ENCODE assay signal across 19 cellular contexts in the genomic region with DNA sequence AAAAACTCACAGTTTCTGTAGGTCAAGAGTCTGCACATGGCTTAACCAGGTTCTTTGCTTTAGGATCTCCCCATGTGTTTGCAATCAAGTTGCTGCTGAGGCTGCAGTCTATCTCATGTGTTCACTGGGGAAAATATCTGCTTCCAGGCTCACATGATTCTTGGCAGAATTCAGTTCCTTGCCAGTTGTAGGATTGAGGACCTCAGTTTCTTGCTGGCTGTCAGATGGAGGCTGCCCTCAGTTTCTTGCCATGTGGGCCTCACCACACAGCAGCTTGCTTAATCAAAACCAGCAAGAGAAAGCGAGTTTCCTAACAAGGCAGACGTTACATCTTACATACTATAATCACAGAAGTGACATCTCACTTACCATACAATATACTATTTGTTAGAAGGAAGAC. TPM values are rescaled to one million over a fixed set of nuclear protein-coding genes. Genes with fewer than 3 reads are reported as not detected.
DNase-seq lines count a peak whose midpoint lies in the region; ATAC-seq, FAIRE-seq and TF ChIP-seq lines count a peak whose summit lies in the region.
"Had no signal": no experiment of that assay in that cellular context is flagged by ENCODE, and none has a peak within 500 bp of the region (broad histone marks: within the 10 kb centered on the region; RNA-seq: fewer than 3 reads in every experiment).

No MANE protein-coding gene starts in this region.

- intact Hi-C loops in K562 (cut with micrococcal nuclease) = no loop called here
- intact Hi-C loops in CD4-positive, alpha-beta memory T cell (cut with micrococcal nuclease) = no loop called here

- no peak overlapping the region for H3K4me2 ChIP-seq in K562 (ENCODE audit: insufficient read depth, low read length)

- in situ Hi-C loops in K562 (cut with MboI) = no loop called here

- H3K9me3 ChIP-seq in K562 (replicated peaks; ENCODE audit: control insufficient read depth, insufficient read depth, low read depth, low read length) = no peaks in the 10 kb centered on the region
- no peaks in the 10 kb centered on the region for H3K9me3 ChIP-seq in CD4-positive, alpha-beta memory T cell (ENCODE audit: control insufficient read depth in 1 of 2, low read length in 2 of 2)
- H3K9me3 ChIP-seq: BE2C had no signal

- H3K27me3 Mint-ChIP-seq in CD4-positive, alpha-beta memory T cell = no peaks in the 10 kb centered on the region

- no TSS peak for BruUV-seq in K562 (replicated peaks; lab: Mats Ljungman, UMichigan)

- no peak for ATAC-seq in K562
- no peak for ATAC-seq in HG03196 (IDR thresholded peaks at IDR 0.05; ENCODE audit: unreplicated experiment)

- TF ChIP-seq POLR2A in K562 (conservative IDR thresholded peaks at IDR 0.05) = no peak

- H3K27ac ChIP-seq in HL-60 (replicated peaks) = peak overlapping the region; percentile 65
- H3K27ac ChIP-seq in K562 (ENCODE audit: extremely low read depth, low read depth, low read length) = no peak overlapping the region
- no peak overlapping the region for H3K27ac ChIP-seq in CD4-positive, alpha-beta memory T cell (ENCODE audit: low read depth, low read length)

- H4K20me1 ChIP-seq in K562 (replicated peaks; ENCODE audit: control insufficient read depth, insufficient read depth, low read length) = no peaks in the 10 kb centered on the region

- H3K4me1 Mint-ChIP-seq in CD4-positive, alpha-beta memory T cell = peaks cover 21 to 28% (median 24%) of the 10 kb centered on the region in 4 donors

- H3K27me3 ChIP-seq in HL-60 (ENCODE audit: insufficient read depth, poor library complexity, severe bottlenecking) = no peaks in the 10 kb centered on the region
- H3K27me3 ChIP-seq in K562 (ENCODE audit: control insufficient read depth in 2 of 2, insufficient read depth in 2 of 2, low read length in 2 of 2) = no peaks in the 10 kb centered on the region
- no peaks in the 10 kb centered on the region for H3K27me3 ChIP-seq in CD4-positive, alpha-beta memory T cell (ENCODE audit: insufficient read depth, low read length)
- H3K27me3 ChIP-seq: BE2C had no signal

- no peak for FAIRE-seq in K562 (lab: Jason Lieb, UNC)
- FAIRE-seq: H54 had no signal

- WGBS in K562 (ENCODE audit: insufficient coverage, low coverage, missing lambda C conversion rate) = 49% methylated on average over 2 of the region's 2 CpGs

- DNase-seq in AG09319 (ENCODE audit: extremely low read depth, low read depth) (peak; percentile 11), HL-60 (ENCODE audit: low read depth in 1 of 2, low spot score in 1 of 2) (peak; percentile 73 to 83), K562 (ENCODE audit: extremely low read depth in 1 of 4, low spot score in 3 of 4) (no peak), fibroblast of the conjunctiva (ENCODE audit: low read depth) (peak; percentile 73), C1 segment of cervical spinal cord (lab: John Stamatoyannopoulos, UW) (no peak)
- DNase-seq in CD4-positive, alpha-beta memory T cell = no peak
- DNase-seq: BE2C; CD8-positive, alpha-beta memory T cell; DND-41; GDM1; Karpas-422; MM.1S; NCI-H1417 treated with DMSO at 0.1 percent for 48 hours; NCI-H2029 treated with DMSO at 0.1 percent for 48 hours; NCI-H510A; NCI-H82; RPMI8226 had no signal

- no peaks in the 10 kb centered on the region for H3K36me3 ChIP-seq in K562 (ENCODE audit: control insufficient read depth, insufficient read depth, low read length)
- H3K36me3 ChIP-seq in CD4-positive, alpha-beta memory T cell (ENCODE audit: insufficient read depth, low read length) = no peaks in the 10 kb centered on the region
- H3K36me3 ChIP-seq: BE2C had no signal

- POLR2A ChIA-PET in K562 (lab: Yijun Ruan, JAX) = interaction anchor here (0.6 to 2.6 kb wide), 3 partner anchors 9 to 647 kb away, joined by 4 to 17 read pairs (median 7); partner anchors contain the start of gene TBC1D5
- POLR2A ChIA-PET in CD4-positive, alpha-beta memory T cell (lab: Charles Lee; ENCODE audit: partially characterized antibody) = no interaction called here

- no peaks in the 10 kb centered on the region for H3K79me2 ChIP-seq in K562 (ENCODE audit: control insufficient read depth, insufficient read depth, low read length)

- H3K4me3 ChIP-seq in HL-60 (replicated peaks; ENCODE audit: insufficient read depth, low read length) = no peak overlapping the region
- no peak overlapping the region for H3K4me3 ChIP-seq in K562
- H3K4me3 ChIP-seq in CD4-positive, alpha-beta memory T cell (ENCODE audit: low read length in 2 of 2) = no peak overlapping the region

- H3K36me3 Mint-ChIP-seq in CD4-positive, alpha-beta memory T cell = no peaks in the 10 kb centered on the region
- H3K36me3 Mint-ChIP-seq: CD8-positive, alpha-beta memory T cell had no signal

- H3K4me3 Mint-ChIP-seq in CD4-positive, alpha-beta memory T cell = peak overlapping the region in 1 of 8 donors; percentile 42
- H3K4me3 Mint-ChIP-seq: CD8-positive, alpha-beta memory T cell had no signal

- CTCF ChIA-PET in K562 (lab: Yijun Ruan, JAX; ENCODE audit: low intra/inter-chr PET ratio) = no interaction called here
- CTCF ChIA-PET in CD4-positive, alpha-beta memory T cell (lab: Charles Lee; ENCODE audit: partially characterized antibody) = no interaction called here

- H3K9ac ChIP-seq in K562 (ENCODE audit: insufficient read depth in 1 of 2, low read depth in 2 of 2, low read length in 2 of 2) = no peak overlapping the region

- H2AFZ ChIP-seq in K562 (ENCODE audit: low read depth, low read length) = peak overlapping the region; percentile 78

- H3K9me1 ChIP-seq in K562 (ENCODE audit: control insufficient read depth, insufficient read depth, low read length) = no peaks in the 10 kb centered on the region

- no peak for TF ChIP-seq CTCF in AG09319 (IDR thresholded peaks at IDR 0.05; ENCODE audit: low read depth, low read length)
- no peak for TF ChIP-seq CTCF in HL-60 (IDR thresholded peaks at IDR 0.05; ENCODE audit: insufficient read depth, low read length)
- no peak for TF ChIP-seq CTCF in K562 (IDR thresholded peaks at IDR 0.05 in 2 of 3, conservative IDR thresholded peaks at IDR 0.05 in 1 of 3; ENCODE audit: insufficient read depth in 2 of 3, low read depth in 1 of 3, low read length in 3 of 3)

- no peak for TF ChIP-seq RAD21 in K562 (CRISPR knock-in tag; conservative IDR thresholded peaks at IDR 0.05 in 1 of 2, IDR thresholded peaks at IDR 0.05 in 1 of 2)

- TF ChIP-seq EP300 in K562 (IDR thresholded peaks at IDR 0.05; ENCODE audit: low read length) = no peak

- peaks cover 3 to 20% of the 10 kb centered on the region in 2 experiments; a peak in 4 of 5 replicates for H3K4me1 ChIP-seq in K562 (replicated peaks in 1 of 2; ENCODE audit: control insufficient read depth in 2 of 2, insufficient read depth in 2 of 2, low read length in 2 of 2)
- peaks cover 17% of the 10 kb centered on the region for H3K4me1 ChIP-seq in CD4-positive, alpha-beta memory T cell (ENCODE audit: insufficient read depth, low read length)
- H3K4me1 ChIP-seq: BE2C had no signal

- H3K9me3 Mint-ChIP-seq in CD4-positive, alpha-beta memory T cell = no peaks in the 10 kb centered on the region
- H3K9me3 Mint-ChIP-seq: CD8-positive, alpha-beta memory T cell had no signal

- H3K27ac Mint-ChIP-seq in CD4-positive, alpha-beta memory T cell = no peak overlapping the region
- H3K27ac Mint-ChIP-seq: CD8-positive, alpha-beta memory T cell had no signal

TF ChIP-seq in K562, 482 proteins besides CTCF, POLR2A, EP300 and RAD21 (continues in another document):
- no peak for TF ChIP-seq RCOR1 (IDR thresholded peaks at IDR 0.05; ENCODE audit: borderline replicate concordance in 1 of 2, low read depth in 2 of 2, low read length in 2 of 2)
- TF ChIP-seq, protein P1, sequence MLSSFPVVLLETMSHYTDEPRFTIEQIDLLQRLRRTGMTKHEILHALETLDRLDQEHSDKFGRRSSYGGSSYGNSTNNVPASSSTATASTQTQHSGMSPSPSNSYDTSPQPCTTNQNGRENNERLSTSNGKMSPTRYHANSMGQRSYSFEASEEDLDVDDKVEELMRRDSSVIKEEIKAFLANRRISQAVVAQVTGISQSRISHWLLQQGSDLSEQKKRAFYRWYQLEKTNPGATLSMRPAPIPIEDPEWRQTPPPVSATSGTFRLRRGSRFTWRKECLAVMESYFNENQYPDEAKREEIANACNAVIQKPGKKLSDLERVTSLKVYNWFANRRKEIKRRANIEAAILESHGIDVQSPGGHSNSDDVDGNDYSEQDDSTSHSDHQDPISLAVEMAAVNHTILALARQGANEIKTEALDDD (IDR thresholded peaks at IDR 0.05) = no peak
- no peak for TF ChIP-seq MTA3 (IDR thresholded peaks at IDR 0.05; ENCODE audit: borderline replicate concordance)
- no peak for TF ChIP-seq ELK1 (CRISPR knock-in tag; IDR thresholded peaks at IDR 0.05)
- TF ChIP-seq FOXJ2 (tag; IDR thresholded peaks at IDR 0.05) = no peak
- TF ChIP-seq ZNF586 (CRISPR knock-in tag; conservative IDR thresholded peaks at IDR 0.05) = no peak

RNA-seq across cellular contexts. Expression of gene TBC1D5, which starts 10.0 kb away (rescaled TPM):
- 37.2 and 85.0 TPM in 2 replicates for total RNA-seq in K562 (2011; cell fraction: chromatin; rRNA removed; ENCODE audit: low replicate concordance)
- total RNA-seq in K562 (2011; cell fraction: nucleolus; rRNA removed) = 19.2 and 21.7 TPM in 2 replicates
- total RNA-seq in K562 (2011; cell fraction: nucleoplasm; rRNA removed) = 36.4 and 46.8 TPM in 2 replicates
- total RNA-seq in K562 (2014; rRNA removed) (26.5 and 27.0 TPM in 2 replicates), K562 (2014; rRNA removed; fragmentation: Illumina TruSeq; extraction: Trizol) (36.0 and 36.4 TPM in 2 replicates), K562 (2015; rRNA removed; fragmentation: Illumina TruSeq; extraction: Trizol) (36.6 and 38.1 TPM in 2 replicates), K562 (2021) (25.6 and 28.9 TPM in 2 replicates)
- polyA plus RNA-seq in K562 (2011; rRNA removed) (28.0 and 31.8 TPM in 2 replicates), K562 (2014; fragmentation: Illumina TruSeq; extraction: Trizol) (21.8 and 24.2 TPM in 2 replicates), K562 (2014; fragmentation: Nextera tagmentation; extraction: Ambion mirVana) (1 to 10 TPM; 2.9 to 5.1 TPM), K562 (2014; rRNA removed) (13.5 and 19.8 TPM in 2 replicates)
- polyA plus RNA-seq in K562 (2011; cell fraction: cytosol; rRNA removed) = 16.9 and 21.2 TPM in 2 replicates
- 15.1 and 18.6 TPM in 2 replicates for polyA plus RNA-seq in K562 (2011; cell fraction: nucleus; rRNA removed)
- 15.9 and 23.7 TPM in 2 replicates for polyA plus RNA-seq in K562 (2012)
- polyA minus RNA-seq in K562 (2011; rRNA and poly(A)+ RNA removed) = 68.1 and 87.9 TPM in 2 replicates
- 33.6 and 38.9 TPM in 2 replicates for polyA minus RNA-seq in K562 (2011; cell fraction: cytosol; rRNA and poly(A)+ RNA removed)
- 35.9 and 61.5 TPM in 2 replicates for polyA minus RNA-seq in K562 (2011; cell fraction: nucleus; rRNA and poly(A)+ RNA removed)
- 10 to 100 TPM; 46.6 to 52.2 TPM for total RNA-seq in CD4-positive, alpha-beta memory T cell
- polyA plus RNA-seq in CD4-positive, alpha-beta memory T cell = 10 to 100 TPM; 21.2 to 40.1 TPM

Comparison
In these comparisons a context has a peak if more than half of its experiments do, and no peak if none do; other contexts are left out.
1. DNase-seq: peak in AG09319 (single experiment), HL-60 (2 of 2) and fibroblast of the conjunctiva (single experiment); none in K562 (0 of 4), CD4-positive, alpha-beta memory T cell (0 of 5) and C1 segment of cervical spinal cord (0 of 14).